21 cellular contexts compared by ENCODE assay signal in the genomic region with DNA sequence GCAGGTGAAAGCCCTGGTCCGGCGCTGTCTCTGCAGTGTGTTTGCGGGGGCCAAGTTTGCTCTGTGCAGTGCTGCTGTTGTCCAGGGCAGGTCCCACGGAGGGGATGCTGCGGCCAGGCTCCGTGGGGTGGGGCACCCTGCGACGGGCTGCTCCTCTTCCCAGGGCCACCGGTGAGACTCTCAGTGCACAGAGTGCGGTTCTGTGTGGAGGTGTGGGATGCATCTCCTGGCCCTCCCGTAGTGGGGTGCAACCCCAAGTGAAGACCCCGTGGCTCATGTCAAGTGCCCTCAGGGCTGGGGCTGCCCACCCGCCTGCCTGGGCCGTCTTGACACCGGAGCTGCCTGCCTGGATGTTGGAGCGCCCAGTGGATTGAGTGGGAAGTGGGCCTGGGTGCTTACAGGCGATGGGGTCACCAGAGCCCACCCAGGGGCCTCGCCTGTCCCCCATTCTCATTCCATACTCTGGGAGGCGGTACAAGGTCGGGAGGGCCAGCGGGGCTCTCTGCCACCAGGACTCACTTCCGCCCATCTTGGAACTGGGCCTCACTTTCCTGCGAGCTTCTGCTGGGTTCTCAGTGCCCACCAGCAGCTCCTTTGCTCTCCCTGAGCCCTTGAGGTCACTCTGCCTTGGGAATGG.
DNase-seq lines count a peak whose midpoint lies in the region; ATAC-seq and TF ChIP-seq lines count a peak whose summit lies in the region.
"Had no signal": no experiment of that assay in that cellular context is flagged by ENCODE, and none has a peak within 500 bp of the region (broad histone marks: within the 10 kb centered on the region; RNA-seq: fewer than 3 reads in every experiment).

No MANE protein-coding gene starts in this region.

- DNase-seq in left ventricle myocardium superior, result peak; percentile 19
- DNase-seq in heart right ventricle, result no peak
- DNase-seq in OCI-LY7 (ENCODE audit: low spot score), result no peak
- peak; percentile 33 for DNase-seq in lower lobe of right lung
- no peak for DNase-seq in stimulated activated naive B cell treated with anti-CD40 and anti-IgM and Interleukin-4, amounts not matched to agents 10 μg/mL and 1 μg/mL and 100 μg/mL, for 72 hours
- no peak for DNase-seq in NCI-H82 treated with DMSO at 0.1 percent for 48 hours (lab: John Stamatoyannopoulos, UW; ENCODE audit: unreplicated experiment)
- DNase-seq in DMS153 (lab: John Stamatoyannopoulos, UW), result no peak
- DNase-seq in NCI-H1417 treated with DMSO at 0.1 percent for 48 hours (lab: John Stamatoyannopoulos, UW), result no peak
- DNase-seq: 8988T; AML-193; CD4-positive, alpha-beta T cell; COR-L47; DMS79 treated with DMSO at 0.1 percent for 48 hours; KG1; NCI-H1092; NCI-H146; NCI-H2029; NCI-H226; NCI-H774; SHP77 had no signal

- H3K9me3 Mint-ChIP-seq in stimulated activated naive B cell treated with anti-CD40 and anti-IgM and Interleukin-4, amounts not matched to agents 10 μg/mL and 1 μg/mL and 100 μg/mL, for 72 hours, result peaks cover 0 to 3% of the 10 kb centered on the region in 2 donors
- H3K9me3 Mint-ChIP-seq: CD4-positive, alpha-beta T cell had no signal

- H3K4me2 ChIP-seq in OCI-LY7 (ENCODE audit: low read length), result no peak overlapping the region

- H3K27ac Mint-ChIP-seq in stimulated activated naive B cell treated with anti-CD40 and anti-IgM and Interleukin-4, amounts not matched to agents 10 μg/mL and 1 μg/mL and 100 μg/mL, for 72 hours, result peak overlapping the region; percentile 99
- H3K27ac Mint-ChIP-seq: CD4-positive, alpha-beta T cell had no signal

- H3K36me3 ChIP-seq in heart right ventricle (peaks cover 0 to 76% (median 8%) of the 10 kb centered on the region in 9 donors), OCI-LY7 (ENCODE audit: insufficient read depth, low read length) (peaks cover 17% of the 10 kb centered on the region; the same call in 1 of the 2 replicates), lower lobe of right lung (peaks cover 50% of the 10 kb centered on the region)

- H3K27ac ChIP-seq in heart right ventricle, result no peak overlapping the region
- peak overlapping the region; percentile 92 for H3K27ac ChIP-seq in OCI-LY7 (ENCODE audit: low read depth, low read length, poor library complexity, severe bottlenecking)
- H3K27ac ChIP-seq in lower lobe of right lung, result no peak overlapping the region
- H3K27ac ChIP-seq: SK-N-MC had no signal

- H4K20me1 ChIP-seq in OCI-LY7 (ENCODE audit: insufficient read depth, low read length), result no peaks in the 10 kb centered on the region

- H3K27me3 Mint-ChIP-seq in stimulated activated naive B cell treated with anti-CD40 and anti-IgM and Interleukin-4, amounts not matched to agents 10 μg/mL and 1 μg/mL and 100 μg/mL, for 72 hours, result no peaks in the 10 kb centered on the region
- H3K27me3 Mint-ChIP-seq: CD4-positive, alpha-beta T cell had no signal

- H3K9me2 ChIP-seq in OCI-LY7 (ENCODE audit: insufficient read depth, low read length), result no peaks in the 10 kb centered on the region

- POLR2A ChIA-PET in OCI-LY7 (lab: Charles Lee), result no interaction called here

- intact Hi-C loops in left ventricle myocardium superior (cut with micrococcal nuclease), result no loop called here
- intact Hi-C loops in heart right ventricle (cut with DNase I), result no loop called here
- intact Hi-C loops in OCI-LY7 (cut with micrococcal nuclease; ENCODE audit: unreplicated experiment), result no loop called here
- intact Hi-C loops in lower lobe of right lung (cut with DNase I), result no loop called here

- CTCF ChIA-PET in OCI-LY7 (lab: Charles Lee; ENCODE audit: unreplicated experiment), result no interaction called here

- H3K4me3 ChIP-seq in heart right ventricle, result no peak overlapping the region
- H3K4me3 ChIP-seq in OCI-LY7 (ENCODE audit: low read depth, low read length, poor library complexity, severe bottlenecking), result no peak overlapping the region
- no peak overlapping the region for H3K4me3 ChIP-seq in lower lobe of right lung
- H3K4me3 ChIP-seq: SK-N-MC had no signal

- H3K9me3 ChIP-seq in heart right ventricle (no peaks in the 10 kb centered on the region), OCI-LY7 (ENCODE audit: low read length) (no peaks in the 10 kb centered on the region), lower lobe of right lung (no peaks in the 10 kb centered on the region)

- H3K4me3 Mint-ChIP-seq in stimulated activated naive B cell treated with anti-CD40 and anti-IgM and Interleukin-4, amounts not matched to agents 10 μg/mL and 1 μg/mL and 100 μg/mL, for 72 hours, result no peak overlapping the region
- H3K4me3 Mint-ChIP-seq: CD4-positive, alpha-beta T cell had no signal

- peaks cover 35 to 53% of the 10 kb centered on the region in 2 donors for H3K4me1 Mint-ChIP-seq in stimulated activated naive B cell treated with anti-CD40 and anti-IgM and Interleukin-4, amounts not matched to agents 10 μg/mL and 1 μg/mL and 100 μg/mL, for 72 hours

- H3K27me3 ChIP-seq in heart right ventricle, result no peaks in the 10 kb centered on the region
- H3K27me3 ChIP-seq in lower lobe of right lung (ENCODE audit: low read depth), result no peaks in the 10 kb centered on the region

- peaks cover 45 to 58% of the 10 kb centered on the region in 2 donors for H3K36me3 Mint-ChIP-seq in stimulated activated naive B cell treated with anti-CD40 and anti-IgM and Interleukin-4, amounts not matched to agents 10 μg/mL and 1 μg/mL and 100 μg/mL, for 72 hours

- H2AFZ ChIP-seq in OCI-LY7 (ENCODE audit: low read length), result no peak overlapping the region

- ATAC-seq in left ventricle myocardium superior (no peak), heart right ventricle (no peak), lower lobe of right lung (no peak)
- no peak for ATAC-seq in stimulated activated naive B cell treated with anti-CD40 and anti-IgM and Interleukin-4, amounts not matched to agents 10 μg/mL and 1 μg/mL and 100 μg/mL, for 72 hours (replicated peaks)

- no peaks in the 10 kb centered on the region for H3K79me2 ChIP-seq in OCI-LY7 (ENCODE audit: insufficient read depth, low read depth, low read length)

- H3K4me1 ChIP-seq in heart right ventricle (no peaks in the 10 kb centered on the region), OCI-LY7 (ENCODE audit: insufficient read depth, low read length, poor library complexity, severe bottlenecking) (peaks cover 29% of the 10 kb centered on the region), lower lobe of right lung (no peaks in the 10 kb centered on the region)

- no TSS peak for BruUV-seq in OCI-LY7 (replicated peaks; lab: Mats Ljungman, UMichigan)

- no peak for TF ChIP-seq CTCF in heart right ventricle (IDR thresholded peaks at IDR 0.05)
- TF ChIP-seq CTCF in OCI-LY7 (conservative IDR thresholded peaks at IDR 0.05; ENCODE audit: low read length), result no peak
- no peak for TF ChIP-seq CTCF in lower lobe of right lung (IDR thresholded peaks at IDR 0.05)

- 95 to 97% methylated on average over 23 of the region's 23 CpGs for WGBS in heart right ventricle, 2 donors

Comparison
In these comparisons a context has a peak if more than half of its experiments do, and no peak if none do; other contexts are left out.
1. DNase-seq: peak in left ventricle myocardium superior (single experiment) and lower lobe of right lung (single experiment); none in heart right ventricle (0 of 2), OCI-LY7 (single experiment), stimulated activated naive B cell treated with anti-CD40 and anti-IgM and Interleukin-4, amounts not matched to agents 10 μg/mL and 1 μg/mL and 100 μg/mL, for 72 hours (single experiment), NCI-H82 treated with DMSO at 0.1 percent for 48 hours (single experiment), DMS153 (single experiment) and NCI-H1417 treated with DMSO at 0.1 percent for 48 hours (single experiment).